ENCODE assay signal across 8 cellular contexts in genomic region chr1:172746091-172746949, GRCh38.
DNase-seq lines count a peak whose midpoint lies in the region; ATAC-seq and TF ChIP-seq lines count a peak whose summit lies in the region.

No MANE protein-coding gene starts in this region.

- H4K20me1 ChIP-seq in BLaER1: no peaks in the 10 kb centered on the region

- H3K27ac ChIP-seq in BLaER1 (peak overlapping the region; percentile 59; the same call in 1 of the 2 replicates), Peyer's patch (peak overlapping the region; percentile 27 to 65 (median 54))

- no peak overlapping the region for H3K4me3 ChIP-seq in BLaER1
- H3K4me3 ChIP-seq in Peyer's patch: no peak overlapping the region

- in situ Hi-C loops in T47D (cut with HindIII; ENCODE audit: low pct_unique_long_range_greater_than_20kb, low sequenced_read_pairs): no loop called here

- H3K4me1 ChIP-seq in BLaER1 (peaks cover 32% of the 10 kb centered on the region), Peyer's patch (peaks cover 0 to 17% (median 8%) of the 10 kb centered on the region in 4 donors)

- H3K9me3 ChIP-seq in BLaER1 (peaks cover 5% of the 10 kb centered on the region), Peyer's patch (no peaks in the 10 kb centered on the region)

- TF ChIP-seq POLR2A in Peyer's patch (IDR thresholded peaks at IDR 0.05): no peak

- peak overlapping the region; percentile 64 for H3K4me2 ChIP-seq in BLaER1

- no peaks in the 10 kb centered on the region for H3K36me3 ChIP-seq in BLaER1
- no peaks in the 10 kb centered on the region for H3K36me3 ChIP-seq in Peyer's patch

- H3K27me3 ChIP-seq in BLaER1 (no peaks in the 10 kb centered on the region), Peyer's patch (no peaks in the 10 kb centered on the region)

- DNase-seq in Peyer's patch: peak in 2 of 3 donors; percentile 63 to 69
- DNase-seq in T47D (ENCODE audit: low read depth in 1 of 2, low spot score in 1 of 2): peak; percentile 22 to 87
- DNase-seq in lung microvascular endothelial cell (ENCODE audit: low read depth in 2 of 2): peak; percentile 37 to 97
- no peak for DNase-seq in cortex of kidney (lab: John Stamatoyannopoulos, UW)
- no peak for DNase-seq in NCI-H2171 (lab: John Stamatoyannopoulos, UW)

- peak overlapping the region; percentile 25; the same call in 1 of the 2 replicates for H3K9ac ChIP-seq in BLaER1

- ATAC-seq in GM18907 (IDR thresholded peaks at IDR 0.05; ENCODE audit: unreplicated experiment): peak; percentile 78
- peak; percentile 74 for ATAC-seq in HG03095 (IDR thresholded peaks at IDR 0.05; ENCODE audit: unreplicated experiment)

- peak in 1 of 6 experiments; percentile 4 for TF ChIP-seq CTCF in Peyer's patch (IDR thresholded peaks at IDR 0.05)

Comparison
In these comparisons a context has a peak if more than half of its experiments do, and no peak if none do; other contexts are left out.
1. DNase-seq: peak in Peyer's patch (2 of 3), T47D (2 of 2) and lung microvascular endothelial cell (2 of 2); none in cortex of kidney (single experiment) and NCI-H2171 (single experiment).